In genomic region chr6:101011165-101011564, GRCh38 we compare ENCODE assay signal across 8 cellular contexts.
A peak's percentile ranks its signal among the peaks of the same experiment; 100 is the strongest.
DNase-seq lines count a peak whose midpoint lies in the region; ATAC-seq, FAIRE-seq and TF ChIP-seq lines count a peak whose summit lies in the region.

No MANE protein-coding gene starts in this region.

- H3K4me1 ChIP-seq in A549 (no peaks in the 10 kb centered on the region), PC-9 (replicated peaks; ENCODE audit: insufficient read depth) (peaks cover 8% of the 10 kb centered on the region; the same call in 1 of the 2 replicates)

- TF ChIP-seq RAD21 in A549 (conservative IDR thresholded peaks at IDR 0.05 in 1 of 2, IDR thresholded peaks at IDR 0.05 in 1 of 2), result no peak

- BruUV-seq in PC-9 (replicated peaks; lab: Mats Ljungman, UMichigan), result no TSS peak

- DNase-seq in A549 (ENCODE audit: low read depth in 1 of 2, low spot score in 1 of 2), result no peak
- DNase-seq in PC-9, result peak; percentile 30 to 46
- no peak for DNase-seq in ureter (ENCODE audit: low spot score)
- no peak for DNase-seq in effector CD4-positive, alpha-beta T cell
- DNase-seq in activated effector memory CD4-positive, alpha-beta T cell treated with anti-CD3 and anti-CD28 coated beads, Interleukin-2, amount 50 U/mL, for 16 hours, result no peak
- DNase-seq in MG63, result no peak

- H3K36me3 ChIP-seq in PC-9 (ENCODE audit: low read depth) (no peaks in the 10 kb centered on the region), MG63 (no peaks in the 10 kb centered on the region)

- WGBS in A549 (ENCODE audit: missing lambda C conversion rate), result 13% methylated on average over 2 of the region's 2 CpGs

- no peaks in the 10 kb centered on the region for H3K9me2 ChIP-seq in PC-9 (ENCODE audit: insufficient read depth)

- H3F3A ChIP-seq in PC-9 (ENCODE audit: insufficient read depth, low read depth), result no peaks in the 10 kb centered on the region

- no peak for TF ChIP-seq EP300 in A549 (IDR thresholded peaks at IDR 0.05)

- H3K4me2 ChIP-seq in A549, result 0 out of 3 replicates have a peak overlapping the region, but pooled peaks have one; percentile 17
- H3K4me2 ChIP-seq in PC-9, result peak overlapping the region; percentile 65

- CTCF ChIA-PET in A549 (lab: Yijun Ruan, JAX) (no interaction called here), PC-9 (lab: Charles Lee) (no interaction called here)

- peak overlapping the region; percentile 43; the same call in 1 of the 2 replicates for H2AFZ ChIP-seq in PC-9

- ATAC-seq in A549 (no peak), GM18861 (IDR thresholded peaks at IDR 0.05; ENCODE audit: unreplicated experiment) (peak; percentile 89), HG02973 (IDR thresholded peaks at IDR 0.05; ENCODE audit: unreplicated experiment) (peak; percentile 98)

- H4K20me1 ChIP-seq in PC-9 (ENCODE audit: insufficient read depth), result no peaks in the 10 kb centered on the region

- no peaks in the 10 kb centered on the region for H3K79me2 ChIP-seq in PC-9 (ENCODE audit: low read depth)

- intact Hi-C loops in PC-9 (cut with micrococcal nuclease; ENCODE audit: unreplicated experiment), result no loop called here

- TF ChIP-seq CTCF in A549 (IDR thresholded peaks at IDR 0.05) (no peak), PC-9 (conservative IDR thresholded peaks at IDR 0.05) (no peak)

- no peak for TF ChIP-seq POLR2A in A549 (IDR thresholded peaks at IDR 0.05; ENCODE audit: low read length)

- POLR2A ChIA-PET in A549 (lab: Yijun Ruan, JAX), result no interaction called here
- POLR2A ChIA-PET in PC-9 (lab: Charles Lee; ENCODE audit: unreplicated experiment), result no interaction called here

- no peaks in the 10 kb centered on the region for H3K27me3 ChIP-seq in PC-9 (ENCODE audit: insufficient read depth, low read depth)
- H3K27me3 ChIP-seq in MG63, result no peaks in the 10 kb centered on the region

- H3K9me3 ChIP-seq in A549 (no peaks in the 10 kb centered on the region), PC-9 (ENCODE audit: insufficient read depth, low read depth) (no peaks in the 10 kb centered on the region), MG63 (no peaks in the 10 kb centered on the region)

- H3K4me3 ChIP-seq in A549 (no peak overlapping the region), PC-9 (peak overlapping the region; percentile 19; the same call in 1 of the 2 replicates), MG63 (no peak overlapping the region)

- FAIRE-seq in A549 (lab: Jason Lieb, UNC), result no peak

- no peak overlapping the region for H3K27ac ChIP-seq in A549
- no peak overlapping the region for H3K27ac ChIP-seq in PC-9

TF ChIP-seq in A549, 52 proteins besides CTCF, POLR2A, EP300 and RAD21:
- no peak for TF ChIP-seq HOXA7 (CRISPR knock-in tag; IDR thresholded peaks at IDR 0.05)
- TF ChIP-seq FOXS1 (CRISPR knock-in tag; IDR thresholded peaks at IDR 0.05), result no peak
- no peak for TF ChIP-seq HMGXB4 (CRISPR knock-in tag; IDR thresholded peaks at IDR 0.05; ENCODE audit: borderline replicate concordance)
- no peak for TF ChIP-seq REST (IDR thresholded peaks at IDR 0.05)
- TF ChIP-seq NR3C1 (IDR thresholded peaks at IDR 0.05), result no peak
- TF ChIP-seq MAZ (IDR thresholded peaks at IDR 0.05; ENCODE audit: borderline replicate concordance, low read depth, low read length), result no peak
- no peak for TF ChIP-seq ATOH8 (CRISPR knock-in tag; IDR thresholded peaks at IDR 0.05; ENCODE audit: low read depth)
- no peak for TF ChIP-seq RCOR1 (IDR thresholded peaks at IDR 0.05; ENCODE audit: low read depth, low read length)
- no peak for TF ChIP-seq BCL3 (IDR thresholded peaks at IDR 0.05)
- no peak for TF ChIP-seq FOSL2 (IDR thresholded peaks at IDR 0.05)
- no peak for TF ChIP-seq FOSL2 (CRISPR knock-in tag; IDR thresholded peaks at IDR 0.05)
- TF ChIP-seq ZFP36 (IDR thresholded peaks at IDR 0.05; ENCODE audit: borderline replicate concordance, partially characterized antibody), result no peak
- no peak for TF ChIP-seq MYC (IDR thresholded peaks at IDR 0.05; ENCODE audit: borderline replicate concordance, low read length)
- TF ChIP-seq NFE2L2 (conservative IDR thresholded peaks at IDR 0.05; ENCODE audit: low read length), result no peak

Comparison
In these comparisons a context has a peak if more than half of its experiments do, and no peak if none do; other contexts are left out.
1. ATAC-seq: peak in GM18861 (single experiment) and HG02973 (single experiment); none in A549 (0 of 2).
2. DNase-seq: peak in PC-9 (2 of 2); none in A549 (0 of 2), ureter (single experiment), effector CD4-positive, alpha-beta T cell (single experiment), activated effector memory CD4-positive, alpha-beta T cell treated with anti-CD3 and anti-CD28 coated beads, Interleukin-2, amount 50 U/mL, for 16 hours (single experiment) and MG63 (single experiment).